14 cellular contexts compared by ENCODE assay signal in genomic region chr3:100006570-100007271, GRCh38.
A peak's percentile ranks its signal among the peaks of the same experiment; 100 is the strongest.
DNase-seq lines count a peak whose midpoint lies in the region; ATAC-seq and TF ChIP-seq lines count a peak whose summit lies in the region.
"Had no signal": no experiment of that assay in that cellular context is flagged by ENCODE, and none has a peak within 500 bp of the region (broad histone marks: within the 10 kb centered on the region; RNA-seq: fewer than 3 reads in every experiment).

No MANE protein-coding gene starts in this region.

- no peak overlapping the region for H2AFZ ChIP-seq in hepatocyte

- H3K4me1 ChIP-seq in HEK293 (ENCODE audit: control insufficient read depth, insufficient read depth, low read length) (peaks cover 3% of the 10 kb centered on the region), hepatocyte (ENCODE audit: insufficient read depth) (peaks cover 25% of the 10 kb centered on the region)

- no peak overlapping the region for H3K27ac ChIP-seq in HEK293 (ENCODE audit: extremely low read depth, low read depth, low read length)
- H3K27ac ChIP-seq in hepatocyte: peak overlapping the region; percentile 5
- H3K27ac ChIP-seq: SK-N-MC had no signal

- H3K4me3 ChIP-seq in HEK293 (ENCODE audit: low read depth, low read length) (no peak overlapping the region), astrocyte of the spinal cord (ENCODE audit: low read depth, low read length) (no peak overlapping the region), hepatocyte (no peak overlapping the region)
- H3K4me3 ChIP-seq: adrenal gland, SK-N-MC had no signal

- CTCF ChIA-PET in HEK293 (lab: Yijun Ruan, JAX): interaction anchor here (0.6 to 0.8 kb wide), 4 partner anchors 51 to 258 kb away, joined by 3 to 7 read pairs (median 5); no protein-coding TSS in a partner anchor

- ATAC-seq in stimulated activated memory B cell treated with anti-CD40 and anti-IgM and Interleukin-4, amounts not matched to agents 10 μg/mL and 1 μg/mL and 100 μg/mL, for 72 hours: no peak
- no peak for ATAC-seq in HG02642 (IDR thresholded peaks at IDR 0.05; ENCODE audit: poor library complexity, unreplicated experiment)
- no peak for ATAC-seq in HG02870 (IDR thresholded peaks at IDR 0.05; ENCODE audit: unreplicated experiment)
- ATAC-seq: activated CD8-positive, alpha-beta T cell treated with anti-CD3 and anti-CD28 coated beads, Interleukin-2, amount 10 ng/mL, durations not matched to agents 7 days and 5 days; stimulated activated naive CD8-positive, alpha-beta T cell treated with anti-CD3 and anti-CD28 coated beads, Interleukin-15, amount 100 ng/mL, for 72 hours had no signal

- H3K4me1 Mint-ChIP-seq in stimulated activated memory B cell treated with anti-CD40 and anti-IgM and Interleukin-4, amounts not matched to agents 10 μg/mL and 1 μg/mL and 100 μg/mL, for 72 hours: peaks cover 42% of the 10 kb centered on the region

- H3K9me2 ChIP-seq in hepatocyte (replicated peaks; ENCODE audit: insufficient read depth): no peaks in the 10 kb centered on the region

- TF ChIP-seq CTCF in HEK293 (tag by site-specific recombination; IDR thresholded peaks at IDR 0.05): no peak
- TF ChIP-seq CTCF in astrocyte of the spinal cord (IDR thresholded peaks at IDR 0.05; ENCODE audit: low read depth, low read length): peak; percentile 24
- peak; percentile 16 for TF ChIP-seq CTCF in hepatocyte (IDR thresholded peaks at IDR 0.05; ENCODE audit: poor library complexity)

- H3K9me3 ChIP-seq in HEK293 (ENCODE audit: control insufficient read depth, insufficient read depth, low read depth, low read length): no peaks in the 10 kb centered on the region
- no peaks in the 10 kb centered on the region for H3K9me3 ChIP-seq in hepatocyte (ENCODE audit: low read depth)
- H3K9me3 ChIP-seq: adrenal gland had no signal

- POLR2A ChIA-PET in HEK293 (lab: Yijun Ruan, JAX): no interaction called here

- H3K36me3 Mint-ChIP-seq in stimulated activated memory B cell treated with anti-CD40 and anti-IgM and Interleukin-4, amounts not matched to agents 10 μg/mL and 1 μg/mL and 100 μg/mL, for 72 hours: peaks cover 6% of the 10 kb centered on the region

- in situ Hi-C loops in astrocyte of the spinal cord (cut with HindIII; ENCODE audit: low sequenced_read_pairs): no loop called here

- H3K27me3 ChIP-seq in hepatocyte: no peaks in the 10 kb centered on the region
- H3K27me3 ChIP-seq: adrenal gland had no signal

- no peaks in the 10 kb centered on the region for H3K9me3 Mint-ChIP-seq in stimulated activated memory B cell treated with anti-CD40 and anti-IgM and Interleukin-4, amounts not matched to agents 10 μg/mL and 1 μg/mL and 100 μg/mL, for 72 hours
- H3K9me3 Mint-ChIP-seq: stimulated activated naive CD8-positive, alpha-beta T cell treated with anti-CD3 and anti-CD28 coated beads, Interleukin-15, amount 100 ng/mL, for 72 hours had no signal

- H3K27ac Mint-ChIP-seq in stimulated activated memory B cell treated with anti-CD40 and anti-IgM and Interleukin-4, amounts not matched to agents 10 μg/mL and 1 μg/mL and 100 μg/mL, for 72 hours: peak overlapping the region; percentile 58
- H3K27ac Mint-ChIP-seq: activated CD8-positive, alpha-beta T cell treated with anti-CD3 and anti-CD28 coated beads, Interleukin-2, amount 10 ng/mL, durations not matched to agents 7 days and 5 days; stimulated activated naive CD8-positive, alpha-beta T cell treated with anti-CD3 and anti-CD28 coated beads, Interleukin-15, amount 100 ng/mL, for 72 hours had no signal

- no peak overlapping the region for H3K4me3 Mint-ChIP-seq in stimulated activated memory B cell treated with anti-CD40 and anti-IgM and Interleukin-4, amounts not matched to agents 10 μg/mL and 1 μg/mL and 100 μg/mL, for 72 hours
- H3K4me3 Mint-ChIP-seq: activated CD8-positive, alpha-beta T cell treated with anti-CD3 and anti-CD28 coated beads, Interleukin-2, amount 10 ng/mL, durations not matched to agents 7 days and 5 days; stimulated activated naive CD8-positive, alpha-beta T cell treated with anti-CD3 and anti-CD28 coated beads, Interleukin-15, amount 100 ng/mL, for 72 hours had no signal

- H3K27me3 Mint-ChIP-seq in stimulated activated memory B cell treated with anti-CD40 and anti-IgM and Interleukin-4, amounts not matched to agents 10 μg/mL and 1 μg/mL and 100 μg/mL, for 72 hours: no peaks in the 10 kb centered on the region
- H3K27me3 Mint-ChIP-seq: stimulated activated naive CD8-positive, alpha-beta T cell treated with anti-CD3 and anti-CD28 coated beads, Interleukin-15, amount 100 ng/mL, for 72 hours had no signal

- no peaks in the 10 kb centered on the region for H3K36me3 ChIP-seq in HEK293 (ENCODE audit: control insufficient read depth in 2 of 2, insufficient read depth in 1 of 2, low read length in 2 of 2)
- H3K36me3 ChIP-seq in hepatocyte (replicated peaks; ENCODE audit: insufficient read depth, low read depth): no peaks in the 10 kb centered on the region
- H3K36me3 ChIP-seq: adrenal gland had no signal

- DNase-seq in astrocyte of the spinal cord (ENCODE audit: low read depth, low spot score) (peak; percentile 50), hepatocyte (ENCODE audit: low spot score) (no peak), iPS-NIHi7 (ENCODE audit: extremely low spot score) (no peak), C1 segment of cervical spinal cord (lab: John Stamatoyannopoulos, UW) (no peak)
- DNase-seq: activated CD8-positive, alpha-beta T cell treated with anti-CD3 and anti-CD28 coated beads, Interleukin-2, amount 10 ng/mL, durations not matched to agents 7 days and 5 days; adrenal gland; NCI-H146; stimulated activated CD4-positive, alpha-beta T cell treated with anti-CD3 and anti-CD28 coated beads, Interleukin-15, amount 100 ng/mL, for 24 hours; stimulated activated naive CD8-positive, alpha-beta T cell treated with anti-CD3 and anti-CD28 coated beads, Interleukin-15, amount 100 ng/mL, for 72 hours had no signal

- no peaks in the 10 kb centered on the region for H3K79me2 ChIP-seq in hepatocyte

- 44% methylated on average over 2 of the region's 2 CpGs for WGBS in hepatocyte (ENCODE audit: low lambda C conversion rate, missing lambda C conversion rate)

- H3K4me2 ChIP-seq in hepatocyte: no peak overlapping the region

- H4K20me1 ChIP-seq in hepatocyte (ENCODE audit: insufficient read depth, poor library complexity, severe bottlenecking): no peaks in the 10 kb centered on the region

TF ChIP-seq in HEK293, 187 proteins besides CTCF, POLR2A, EP300 and RAD21:
- TF ChIP-seq ZNF624 (tag by site-specific recombination; IDR thresholded peaks at IDR 0.05): no peak
- no peak for TF ChIP-seq KLF9 (tag by site-specific recombination; IDR thresholded peaks at IDR 0.05; ENCODE audit: low read depth)
- 0 out of 2 replicates have a peak, but pooled peaks have one; percentile 20 for TF ChIP-seq ZEB2 (tag by site-specific recombination; IDR thresholded peaks at IDR 0.05)
- no peak for TF ChIP-seq ZNF621 (tag by site-specific recombination; IDR thresholded peaks at IDR 0.05)
- no peak for TF ChIP-seq ZNF623 (tag by site-specific recombination; IDR thresholded peaks at IDR 0.05)
- TF ChIP-seq ZNF692 (tag by site-specific recombination; IDR thresholded peaks at IDR 0.05): no peak
- no peak for TF ChIP-seq SALL2 (tag by site-specific recombination; IDR thresholded peaks at IDR 0.05; ENCODE audit: borderline replicate concordance)
- TF ChIP-seq ZNF530 (tag by site-specific recombination; IDR thresholded peaks at IDR 0.05; ENCODE audit: low read depth): no peak
- peak; percentile 7; the same call in 1 of the 2 replicates for TF ChIP-seq ZNF654 (tag by site-specific recombination; IDR thresholded peaks at IDR 0.05; ENCODE audit: low read depth)
